ENCODE assay signal across 1 cellular context in the genomic region with DNA sequence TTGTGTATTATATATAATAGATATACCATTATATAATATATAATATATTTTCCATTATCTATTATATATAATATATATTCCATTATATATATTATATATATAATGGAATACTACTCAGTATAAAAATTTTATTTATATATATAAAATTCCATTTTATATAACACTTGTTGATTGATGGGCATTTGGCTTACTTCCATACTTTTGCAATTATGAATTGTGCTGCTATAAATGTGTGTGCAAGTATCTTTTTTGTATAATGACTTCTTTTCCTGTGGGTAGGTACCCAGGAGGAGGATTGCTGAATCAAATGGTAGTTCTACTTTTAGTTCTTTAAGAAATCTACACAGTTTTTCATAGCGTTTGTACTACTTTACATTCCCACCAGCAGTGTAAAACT.
TF ChIP-seq lines count a peak whose summit lies in the region.

No MANE protein-coding gene starts in this region.

TF ChIP-seq in K562, 482 proteins besides CTCF, POLR2A, EP300 and RAD21 (continued from another document):
- TF ChIP-seq PKNOX1 (IDR thresholded peaks at IDR 0.05) (peak; percentile 83), RBM22 (IDR thresholded peaks at IDR 0.05; ENCODE audit: low read depth, low read length, poor library complexity, severe bottlenecking) (no peak), NFIC (IDR thresholded peaks at IDR 0.05) (peak; percentile 80), PCBP1 (IDR thresholded peaks at IDR 0.05; ENCODE audit: low read depth, low read length, poor library complexity, severe bottlenecking) (no peak), PBX2 (CRISPR knock-in tag; IDR thresholded peaks at IDR 0.05; ENCODE audit: low read depth) (no peak), PBX2 (tag; conservative IDR thresholded peaks at IDR 0.05; ENCODE audit: low read depth) (peak; percentile 46; the same call in 1 of the 2 replicates), SRSF1 (IDR thresholded peaks at IDR 0.05; ENCODE audit: low read depth, low read length) (no peak), CHD2 (IDR thresholded peaks at IDR 0.05; ENCODE audit: low read depth, low read length) (no peak), ZNF639 (CRISPR knock-in tag; conservative IDR thresholded peaks at IDR 0.05 in 1 of 2, IDR thresholded peaks at IDR 0.05 in 1 of 2) (no peak), ZBTB8A (IDR thresholded peaks at IDR 0.05; ENCODE audit: partially characterized antibody) (no peak), CBX5 (IDR thresholded peaks at IDR 0.05; ENCODE audit: borderline replicate concordance, low read depth) (no peak), U2AF1 (optimal IDR thresholded peaks at IDR 0.05; ENCODE audit: low read depth, low read length) (no peak), SNRNP70 (optimal IDR thresholded peaks at IDR 0.05; ENCODE audit: low read depth, low read length) (no peak), ZNF174 (CRISPR knock-in tag; IDR thresholded peaks at IDR 0.05) (no peak)
- TF ChIP-seq, protein P1, sequence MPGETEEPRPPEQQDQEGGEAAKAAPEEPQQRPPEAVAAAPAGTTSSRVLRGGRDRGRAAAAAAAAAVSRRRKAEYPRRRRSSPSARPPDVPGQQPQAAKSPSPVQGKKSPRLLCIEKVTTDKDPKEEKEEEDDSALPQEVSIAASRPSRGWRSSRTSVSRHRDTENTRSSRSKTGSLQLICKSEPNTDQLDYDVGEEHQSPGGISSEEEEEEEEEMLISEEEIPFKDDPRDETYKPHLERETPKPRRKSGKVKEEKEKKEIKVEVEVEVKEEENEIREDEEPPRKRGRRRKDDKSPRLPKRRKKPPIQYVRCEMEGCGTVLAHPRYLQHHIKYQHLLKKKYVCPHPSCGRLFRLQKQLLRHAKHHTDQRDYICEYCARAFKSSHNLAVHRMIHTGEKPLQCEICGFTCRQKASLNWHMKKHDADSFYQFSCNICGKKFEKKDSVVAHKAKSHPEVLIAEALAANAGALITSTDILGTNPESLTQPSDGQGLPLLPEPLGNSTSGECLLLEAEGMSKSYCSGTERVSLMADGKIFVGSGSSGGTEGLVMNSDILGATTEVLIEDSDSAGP (CRISPR knock-in tag; IDR thresholded peaks at IDR 0.05) = no peak
- TF ChIP-seq, protein P2, sequence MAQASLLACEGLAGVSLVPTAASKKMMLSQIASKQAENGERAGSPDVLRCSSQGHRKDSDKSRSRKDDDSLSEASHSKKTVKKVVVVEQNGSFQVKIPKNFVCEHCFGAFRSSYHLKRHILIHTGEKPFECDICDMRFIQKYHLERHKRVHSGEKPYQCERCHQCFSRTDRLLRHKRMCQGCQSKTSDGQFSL (CRISPR knock-in tag; IDR thresholded peaks at IDR 0.05) = no peak
- TF ChIP-seq, protein P2 (tag; IDR thresholded peaks at IDR 0.05) = no peak
TF ChIP-seq in K562: peak in this region for 5.
